Comparison of ENCODE assay signal across 12 cellular contexts in the genomic region with DNA sequence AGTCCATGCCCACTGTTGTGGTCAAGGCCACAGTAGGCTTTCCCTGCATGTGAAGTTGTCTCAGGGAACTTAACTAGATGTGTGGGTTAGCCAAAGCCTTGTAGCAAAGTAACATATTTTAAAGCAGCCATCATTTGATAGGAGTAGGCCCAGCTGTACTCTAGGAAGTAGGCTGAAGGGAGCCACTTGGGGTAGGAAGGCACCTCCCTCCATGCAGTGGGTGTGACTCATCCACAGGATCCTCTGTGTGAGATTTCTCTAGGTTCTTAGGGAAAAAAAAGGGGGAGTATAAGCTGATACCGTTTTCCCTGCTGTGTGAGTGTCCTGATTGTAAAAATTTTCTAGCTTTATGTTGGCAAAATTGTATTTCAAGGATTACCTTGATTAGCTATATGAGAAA. TPM values are rescaled to one million over a fixed set of nuclear protein-coding genes. Genes with fewer than 3 reads are reported as not detected.
DNase-seq lines count a peak whose midpoint lies in the region; ATAC-seq, FAIRE-seq and TF ChIP-seq lines count a peak whose summit lies in the region.
"Had no signal": no experiment of that assay in that cellular context is flagged by ENCODE, and none has a peak within 500 bp of the region (broad histone marks: within the 10 kb centered on the region; RNA-seq: fewer than 3 reads in every experiment).

No MANE protein-coding gene starts in this region.

- TF ChIP-seq RAD21 in SK-N-SH (IDR thresholded peaks at IDR 0.05; ENCODE audit: low read length) = no peak

- WGBS in SK-N-SH (ENCODE audit: low lambda C conversion rate) = 42% methylated on average over 1 of the region's 1 CpG
- WGBS in gastroesophageal sphincter (ENCODE audit: low coverage in 1 of 2), 2 donors = 33 to 60% methylated on average over 1 of the region's 1 CpG

- no peaks in the 10 kb centered on the region for H3K9me3 ChIP-seq in SK-N-SH
- no peaks in the 10 kb centered on the region for H3K9me3 ChIP-seq in gastroesophageal sphincter

- ATAC-seq in gastroesophageal sphincter = peak; percentile 40
- no peak for ATAC-seq in stimulated activated effector memory CD8-positive, alpha-beta T cell treated with anti-CD3 and anti-CD28 coated beads, Interleukin-12 subunit alpha, Interleukin-12 subunit beta, amount 100 ng/mL, for 72 hours

- H3F3A ChIP-seq in SK-N-SH (replicated peaks; ENCODE audit: insufficient read depth) = peaks cover 23% of the 10 kb centered on the region

- peaks cover 45% of the 10 kb centered on the region for H3K4me1 Mint-ChIP-seq in stimulated activated effector memory CD8-positive, alpha-beta T cell treated with anti-CD3 and anti-CD28 coated beads, Interleukin-12 subunit alpha, Interleukin-12 subunit beta, amount 100 ng/mL, for 72 hours

- no peaks in the 10 kb centered on the region for H3K9me3 Mint-ChIP-seq in stimulated activated effector memory CD8-positive, alpha-beta T cell treated with anti-CD3 and anti-CD28 coated beads, Interleukin-12 subunit alpha, Interleukin-12 subunit beta, amount 100 ng/mL, for 72 hours
- H3K9me3 Mint-ChIP-seq: activated CD4-positive, alpha-beta memory T cell treated with anti-CD3 and anti-CD28 coated beads, Interleukin-2, amount 10 ng/mL, durations not matched to agents 7 days and 5 days had no signal

- peaks cover 0 to 12% of the 10 kb centered on the region in 2 experiments; a peak in 2 of 4 replicates for H3K4me1 ChIP-seq in SK-N-SH (ENCODE audit: control insufficient read depth in 1 of 2, insufficient read depth in 2 of 2, low read depth in 1 of 2, low read length in 1 of 2)
- peaks cover 17 to 47% (median 17%) of the 10 kb centered on the region in 3 donors for H3K4me1 ChIP-seq in gastroesophageal sphincter

- POLR2A ChIA-PET in SK-N-SH (lab: Yijun Ruan, JAX) = no interaction called here

- FAIRE-seq in H54 (lab: Jason Lieb, UNC) = peak; percentile 52

- H3K27me3 ChIP-seq in SK-N-SH (ENCODE audit: insufficient read depth) (no peaks in the 10 kb centered on the region), gastroesophageal sphincter (no peaks in the 10 kb centered on the region)

- peaks cover 100% of the 10 kb centered on the region for H3K79me2 ChIP-seq in SK-N-SH (ENCODE audit: insufficient read depth)

- no peak overlapping the region for H3K4me3 ChIP-seq in SK-N-SH (ENCODE audit: low read depth in 2 of 2, low read length in 1 of 2)
- no peak overlapping the region for H3K4me3 ChIP-seq in gastroesophageal sphincter

- H3K27ac Mint-ChIP-seq in stimulated activated effector memory CD8-positive, alpha-beta T cell treated with anti-CD3 and anti-CD28 coated beads, Interleukin-12 subunit alpha, Interleukin-12 subunit beta, amount 100 ng/mL, for 72 hours = peak overlapping the region; percentile 72
- H3K27ac Mint-ChIP-seq: activated CD4-positive, alpha-beta memory T cell treated with anti-CD3 and anti-CD28 coated beads, Interleukin-2, amount 10 ng/mL, durations not matched to agents 7 days and 5 days had no signal

- 0 out of 2 replicates have a peak, but pooled peaks cover 4% of the 10 kb centered on the region for H4K20me1 ChIP-seq in SK-N-SH (ENCODE audit: insufficient read depth)

- no peak for TF ChIP-seq CTCF in SK-N-SH (IDR thresholded peaks at IDR 0.05)
- TF ChIP-seq CTCF in gastroesophageal sphincter (IDR thresholded peaks at IDR 0.05) = no peak

- H3K27ac ChIP-seq in SK-N-SH (ENCODE audit: low read depth in 2 of 2, low read length in 1 of 2) (peak overlapping the region in 1 of 2 experiments; percentile 42; a peak in 2 of 4 replicates), gastroesophageal sphincter (peak overlapping the region in 3 of 4 donors; percentile 17 to 57 (median 33))

- TF ChIP-seq POLR2A in H54 (IDR thresholded peaks at IDR 0.05; ENCODE audit: low read depth, low read length) (no peak), gastroesophageal sphincter (IDR thresholded peaks at IDR 0.05) (no peak)

- peaks cover 80% of the 10 kb centered on the region for H3K36me3 Mint-ChIP-seq in stimulated activated effector memory CD8-positive, alpha-beta T cell treated with anti-CD3 and anti-CD28 coated beads, Interleukin-12 subunit alpha, Interleukin-12 subunit beta, amount 100 ng/mL, for 72 hours

- H3K4me2 ChIP-seq in SK-N-SH = no peak overlapping the region

- no peak overlapping the region for H3K9ac ChIP-seq in SK-N-SH

- CTCF ChIA-PET in SK-N-SH (lab: Yijun Ruan, JAX) = interaction anchor here (0.9 to 1.0 kb wide), 2 partner anchors 14 to 197 kb away, joined by 3 read pairs; no protein-coding TSS in a partner anchor

- H3K4me3 Mint-ChIP-seq in stimulated activated effector memory CD8-positive, alpha-beta T cell treated with anti-CD3 and anti-CD28 coated beads, Interleukin-12 subunit alpha, Interleukin-12 subunit beta, amount 100 ng/mL, for 72 hours = no peak overlapping the region
- H3K4me3 Mint-ChIP-seq: activated CD4-positive, alpha-beta memory T cell treated with anti-CD3 and anti-CD28 coated beads, Interleukin-2, amount 10 ng/mL, durations not matched to agents 7 days and 5 days had no signal

- H3K9me2 ChIP-seq in SK-N-SH = no peaks in the 10 kb centered on the region

- peaks cover 5 to 26% of the 10 kb centered on the region in 2 experiments for H3K36me3 ChIP-seq in SK-N-SH (replicated peaks in 1 of 2; ENCODE audit: control insufficient read depth in 1 of 2, insufficient read depth in 2 of 2, low read length in 1 of 2)
- peaks cover 0 to 12% of the 10 kb centered on the region in 2 donors for H3K36me3 ChIP-seq in gastroesophageal sphincter

- no peak overlapping the region for H2AFZ ChIP-seq in SK-N-SH (ENCODE audit: low read depth)

- DNase-seq in H54 (ENCODE audit: insufficient read length, low spot score) (peak; percentile 81), SK-N-SH (no peak), DMS 273 (lab: John Stamatoyannopoulos, UW; ENCODE audit: unreplicated experiment) (no peak), NAMALWA (ENCODE audit: low spot score) (no peak)
- no peak for DNase-seq in stimulated activated effector memory CD8-positive, alpha-beta T cell treated with anti-CD3 and anti-CD28 coated beads, Interleukin-12 subunit alpha, Interleukin-12 subunit beta, amount 100 ng/mL, for 72 hours (ENCODE audit: low spot score in 2 of 2)
- no peak for DNase-seq in central memory CD4-positive, alpha-beta T cell
- DNase-seq: activated CD4-positive, alpha-beta memory T cell treated with anti-CD3 and anti-CD28 coated beads, Interleukin-2, amount 10 ng/mL, durations not matched to agents 7 days and 5 days; cerebellar nuclear complex; NCI-H1105 treated with DMSO at 0.1 percent for 48 hours; posterior cingulate gyrus; SIG-M5 had no signal

- TF ChIP-seq EP300 in SK-N-SH (IDR thresholded peaks at IDR 0.05; ENCODE audit: borderline replicate concordance in 1 of 2, low read depth in 1 of 2, low read length in 1 of 2) (no peak), gastroesophageal sphincter (IDR thresholded peaks at IDR 0.05) (no peak)

TF ChIP-seq in SK-N-SH, 30 proteins besides CTCF, POLR2A, EP300 and RAD21:
- peak; percentile 66; the same call in 1 of the 2 replicates for TF ChIP-seq FOSL2 (IDR thresholded peaks at IDR 0.05; ENCODE audit: borderline replicate concordance, low read depth)
- TF ChIP-seq RXRA (IDR thresholded peaks at IDR 0.05; ENCODE audit: borderline replicate concordance, low read depth) = no peak

RNA-seq across cellular contexts. Expression of gene VAPB, which starts 44.7 kb away (rescaled TPM):
- polyA plus RNA-seq in SK-N-SH (2012; rRNA removed) = 16.8 and 16.9 TPM in 2 replicates
- 21.7 and 25.1 TPM in 2 replicates for polyA plus RNA-seq in SK-N-SH (2012; cell fraction: cytosol; rRNA removed)
- 19.8 and 23.8 TPM in 2 replicates for polyA plus RNA-seq in SK-N-SH (2012; cell fraction: nucleus; rRNA removed)
- 10 to 100 TPM; 30.4 to 43.1 (median 35.9) TPM for total RNA-seq in gastroesophageal sphincter
